9 cellular contexts compared by ENCODE assay signal in genomic region chr3:193842029-193842782, GRCh38.
DNase-seq lines count a peak whose midpoint lies in the region; ATAC-seq and TF ChIP-seq lines count a peak whose summit lies in the region.
"Had no signal": no experiment of that assay in that cellular context is flagged by ENCODE, and none has a peak within 500 bp of the region (broad histone marks: within the 10 kb centered on the region; RNA-seq: fewer than 3 reads in every experiment).

No MANE protein-coding gene starts in this region.

- DNase-seq in GM20000 (ENCODE audit: low spot score) (peak; percentile 44), germinal center (ENCODE audit: low spot score) (peak; percentile 85), activated gamma-delta T cell (lab: John Stamatoyannopoulos, UW) (no peak), RKO (ENCODE audit: low spot score) (no peak), DMS 273 treated with DMSO at 0.1 percent for 48 hours (lab: John Stamatoyannopoulos, UW) (no peak), NCI-H226 (no peak)
- DNase-seq: NCI-H748 treated with DMSO at 0.1 percent for 48 hours had no signal

- no peaks in the 10 kb centered on the region; a peak in 1 of 22 replicates for H3K27me3 ChIP-seq in BLaER1 treated with 17β-estradiol and CSF1 and Interleukin-3, amounts not matched to agents 10 nM and 100 nM

- H4K20me1 ChIP-seq in BLaER1 treated with 17β-estradiol and CSF1 and Interleukin-3, amounts not matched to agents 10 nM and 100 nM = no peaks in the 10 kb centered on the region

- H3K27ac ChIP-seq in BLaER1 treated with 17β-estradiol and CSF1 and Interleukin-3, amounts not matched to agents 10 nM and 100 nM = peak overlapping the region in 5 of 11 experiments; percentile 26 to 54 (median 39); a peak in 6 of 22 replicates

- H3K36me3 ChIP-seq in BLaER1 treated with 17β-estradiol and CSF1 and Interleukin-3, amounts not matched to agents 10 nM and 100 nM = no peaks in the 10 kb centered on the region

- peaks cover 0 to 7% (median 0%) of the 10 kb centered on the region in 11 experiments; a peak in 2 of 22 replicates for H3K9me3 ChIP-seq in BLaER1 treated with 17β-estradiol and CSF1 and Interleukin-3, amounts not matched to agents 10 nM and 100 nM (replicated peaks in 1 of 11)

- no peak for TF ChIP-seq CTCF in GM20000 (IDR thresholded peaks at IDR 0.05; ENCODE audit: extremely low read depth, missing control alignments)

- H3K9ac ChIP-seq in BLaER1 treated with 17β-estradiol and CSF1 and Interleukin-3, amounts not matched to agents 10 nM and 100 nM = no peak overlapping the region

- peaks cover 0 to 12% (median 8%) of the 10 kb centered on the region in 10 experiments; a peak in 10 of 20 replicates for H3K4me1 ChIP-seq in BLaER1 treated with 17β-estradiol and CSF1 and Interleukin-3, amounts not matched to agents 10 nM and 100 nM

- peak overlapping the region in 6 of 11 experiments; percentile 25 to 59 (median 46); a peak in 10 of 22 replicates for H3K4me2 ChIP-seq in BLaER1 treated with 17β-estradiol and CSF1 and Interleukin-3, amounts not matched to agents 10 nM and 100 nM

- H3K4me3 ChIP-seq in BLaER1 treated with 17β-estradiol and CSF1 and Interleukin-3, amounts not matched to agents 10 nM and 100 nM = no peak overlapping the region

- ATAC-seq in HG03571 (IDR thresholded peaks at IDR 0.05; ENCODE audit: unreplicated experiment) = peak; percentile 63

Comparison
In these comparisons a context has a peak if more than half of its experiments do, and no peak if none do; other contexts are left out.
1. DNase-seq: peak in GM20000 (single experiment) and germinal center (single experiment); none in activated gamma-delta T cell (single experiment), RKO (single experiment), DMS 273 treated with DMSO at 0.1 percent for 48 hours (single experiment) and NCI-H226 (single experiment).